ENCODE assay signal across 1 cellular context in genomic region chr20:48923149-48923718, GRCh38.
A peak's percentile ranks its signal among the peaks of the same experiment; 100 is the strongest.
TF ChIP-seq lines count a peak whose summit lies in the region.

No MANE protein-coding gene starts in this region.

TF ChIP-seq in HepG2, 621 proteins besides CTCF, POLR2A, EP300 and RAD21 (continued from another document and continues in another):
- TF ChIP-seq POLR2AphosphoS2 (IDR thresholded peaks at IDR 0.05; ENCODE audit: low read depth, low read length) = no peak
- no peak for TF ChIP-seq ZNF775 (CRISPR knock-in tag; IDR thresholded peaks at IDR 0.05; ENCODE audit: borderline replicate concordance)
- TF ChIP-seq RNF2 (conservative IDR thresholded peaks at IDR 0.05; ENCODE audit: low read depth) = no peak
- TF ChIP-seq, protein P1, sequence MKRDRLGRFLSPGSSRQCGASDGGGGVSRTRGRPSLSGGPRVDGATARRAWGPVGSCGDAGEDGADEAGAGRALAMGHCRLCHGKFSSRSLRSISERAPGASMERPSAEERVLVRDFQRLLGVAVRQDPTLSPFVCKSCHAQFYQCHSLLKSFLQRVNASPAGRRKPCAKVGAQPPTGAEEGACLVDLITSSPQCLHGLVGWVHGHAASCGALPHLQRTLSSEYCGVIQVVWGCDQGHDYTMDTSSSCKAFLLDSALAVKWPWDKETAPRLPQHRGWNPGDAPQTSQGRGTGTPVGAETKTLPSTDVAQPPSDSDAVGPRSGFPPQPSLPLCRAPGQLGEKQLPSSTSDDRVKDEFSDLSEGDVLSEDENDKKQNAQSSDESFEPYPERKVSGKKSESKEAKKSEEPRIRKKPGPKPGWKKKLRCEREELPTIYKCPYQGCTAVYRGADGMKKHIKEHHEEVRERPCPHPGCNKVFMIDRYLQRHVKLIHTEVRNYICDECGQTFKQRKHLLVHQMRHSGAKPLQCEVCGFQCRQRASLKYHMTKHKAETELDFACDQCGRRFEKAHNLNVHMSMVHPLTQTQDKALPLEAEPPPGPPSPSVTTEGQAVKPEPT (CRISPR knock-in tag; IDR thresholded peaks at IDR 0.05; ENCODE audit: low read depth) = no peak
- TF ChIP-seq ZNF124 (CRISPR knock-in tag; IDR thresholded peaks at IDR 0.05) = peak; percentile 77
- TF ChIP-seq ZMAT5 (CRISPR knock-in tag; IDR thresholded peaks at IDR 0.05; ENCODE audit: borderline replicate concordance, low read depth) = no peak
- TF ChIP-seq, protein P2, sequence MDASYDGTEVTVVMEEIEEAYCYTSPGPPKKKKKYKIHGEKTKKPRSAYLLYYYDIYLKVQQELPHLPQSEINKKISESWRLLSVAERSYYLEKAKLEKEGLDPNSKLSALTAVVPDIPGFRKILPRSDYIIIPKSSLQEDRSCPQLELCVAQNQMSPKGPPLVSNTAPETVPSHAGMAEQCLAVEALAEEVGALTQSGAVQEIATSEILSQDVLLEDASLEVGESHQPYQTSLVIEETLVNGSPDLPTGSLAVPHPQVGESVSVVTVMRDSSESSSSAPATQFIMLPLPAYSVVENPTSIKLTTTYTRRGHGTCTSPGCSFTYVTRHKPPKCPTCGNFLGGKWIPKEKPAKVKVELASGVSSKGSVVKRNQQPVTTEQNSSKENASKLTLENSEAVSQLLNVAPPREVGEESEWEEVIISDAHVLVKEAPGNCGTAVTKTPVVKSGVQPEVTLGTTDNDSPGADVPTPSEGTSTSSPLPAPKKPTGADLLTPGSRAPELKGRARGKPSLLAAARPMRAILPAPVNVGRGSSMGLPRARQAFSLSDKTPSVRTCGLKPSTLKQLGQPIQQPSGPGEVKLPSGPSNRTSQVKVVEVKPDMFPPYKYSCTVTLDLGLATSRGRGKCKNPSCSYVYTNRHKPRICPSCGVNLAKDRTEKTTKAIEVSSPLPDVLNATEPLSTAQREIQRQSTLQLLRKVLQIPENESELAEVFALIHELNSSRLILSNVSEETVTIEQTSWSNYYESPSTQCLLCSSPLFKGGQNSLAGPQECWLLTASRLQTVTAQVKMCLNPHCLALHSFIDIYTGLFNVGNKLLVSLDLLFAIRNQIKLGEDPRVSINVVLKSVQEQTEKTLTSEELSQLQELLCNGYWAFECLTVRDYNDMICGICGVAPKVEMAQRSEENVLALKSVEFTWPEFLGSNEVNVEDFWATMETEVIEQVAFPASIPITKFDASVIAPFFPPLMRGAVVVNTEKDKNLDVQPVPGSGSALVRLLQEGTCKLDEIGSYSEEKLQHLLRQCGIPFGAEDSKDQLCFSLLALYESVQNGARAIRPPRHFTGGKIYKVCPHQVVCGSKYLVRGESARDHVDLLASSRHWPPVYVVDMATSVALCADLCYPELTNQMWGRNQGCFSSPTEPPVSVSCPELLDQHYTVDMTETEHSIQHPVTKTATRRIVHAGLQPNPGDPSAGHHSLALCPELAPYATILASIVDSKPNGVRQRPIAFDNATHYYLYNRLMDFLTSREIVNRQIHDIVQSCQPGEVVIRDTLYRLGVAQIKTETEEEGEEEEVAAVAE (CRISPR knock-in tag; IDR thresholded peaks at IDR 0.05; ENCODE audit: borderline replicate concordance) = peak; percentile 70; the same call in 1 of the 2 replicates
- TF ChIP-seq ATF1 (CRISPR knock-in tag; IDR thresholded peaks at IDR 0.05) = no peak
- TF ChIP-seq FOXA3 (CRISPR knock-in tag; IDR thresholded peaks at IDR 0.05) = peak; percentile 46
- TF ChIP-seq TFDP2 (CRISPR knock-in tag; IDR thresholded peaks at IDR 0.05) = no peak
- peak; percentile 73; the same call in 1 of the 2 replicates for TF ChIP-seq KDM6A (CRISPR knock-in tag; IDR thresholded peaks at IDR 0.05; ENCODE audit: low read depth)
- TF ChIP-seq CEBPG (CRISPR knock-in tag; IDR thresholded peaks at IDR 0.05) = peak; percentile 93
- no peak for TF ChIP-seq CAMTA2 (CRISPR knock-in tag; IDR thresholded peaks at IDR 0.05; ENCODE audit: borderline replicate concordance)
- TF ChIP-seq ZNF878 (CRISPR knock-in tag; IDR thresholded peaks at IDR 0.05) = peak; percentile 59; the same call in 1 of the 2 replicates
- TF ChIP-seq, protein P3, sequence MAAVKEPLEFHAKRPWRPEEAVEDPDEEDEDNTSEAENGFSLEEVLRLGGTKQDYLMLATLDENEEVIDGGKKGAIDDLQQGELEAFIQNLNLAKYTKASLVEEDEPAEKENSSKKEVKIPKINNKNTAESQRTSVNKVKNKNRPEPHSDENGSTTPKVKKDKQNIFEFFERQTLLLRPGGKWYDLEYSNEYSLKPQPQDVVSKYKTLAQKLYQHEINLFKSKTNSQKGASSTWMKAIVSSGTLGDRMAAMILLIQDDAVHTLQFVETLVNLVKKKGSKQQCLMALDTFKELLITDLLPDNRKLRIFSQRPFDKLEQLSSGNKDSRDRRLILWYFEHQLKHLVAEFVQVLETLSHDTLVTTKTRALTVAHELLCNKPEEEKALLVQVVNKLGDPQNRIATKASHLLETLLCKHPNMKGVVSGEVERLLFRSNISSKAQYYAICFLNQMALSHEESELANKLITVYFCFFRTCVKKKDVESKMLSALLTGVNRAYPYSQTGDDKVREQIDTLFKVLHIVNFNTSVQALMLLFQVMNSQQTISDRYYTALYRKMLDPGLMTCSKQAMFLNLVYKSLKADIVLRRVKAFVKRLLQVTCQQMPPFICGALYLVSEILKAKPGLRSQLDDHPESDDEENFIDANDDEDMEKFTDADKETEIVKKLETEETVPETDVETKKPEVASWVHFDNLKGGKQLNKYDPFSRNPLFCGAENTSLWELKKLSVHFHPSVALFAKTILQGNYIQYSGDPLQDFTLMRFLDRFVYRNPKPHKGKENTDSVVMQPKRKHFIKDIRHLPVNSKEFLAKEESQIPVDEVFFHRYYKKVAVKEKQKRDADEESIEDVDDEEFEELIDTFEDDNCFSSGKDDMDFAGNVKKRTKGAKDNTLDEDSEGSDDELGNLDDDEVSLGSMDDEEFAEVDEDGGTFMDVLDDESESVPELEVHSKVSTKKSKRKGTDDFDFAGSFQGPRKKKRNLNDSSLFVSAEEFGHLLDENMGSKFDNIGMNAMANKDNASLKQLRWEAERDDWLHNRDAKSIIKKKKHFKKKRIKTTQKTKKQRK (IDR thresholded peaks at IDR 0.05; ENCODE audit: low read length) = no peak
- TF ChIP-seq DNMT3B (CRISPR knock-in tag; conservative IDR thresholded peaks at IDR 0.05) = no peak
- TF ChIP-seq ZNF256 (CRISPR knock-in tag; conservative IDR thresholded peaks at IDR 0.05) = no peak
- no peak; the same call in 1 of the 2 replicates for TF ChIP-seq AHDC1 (CRISPR knock-in tag; IDR thresholded peaks at IDR 0.05; ENCODE audit: borderline replicate concordance)
- 0 out of 2 replicates have a peak, but pooled peaks have one; percentile 55 for TF ChIP-seq ZNF33B (CRISPR knock-in tag; IDR thresholded peaks at IDR 0.05)
- TF ChIP-seq ZBTB34 (CRISPR knock-in tag; IDR thresholded peaks at IDR 0.05) = peak; percentile 65; the same call in 1 of the 2 replicates
- peak; percentile 59 for TF ChIP-seq NR2F6 (IDR thresholded peaks at IDR 0.05)
- peak; percentile 70 for TF ChIP-seq NR2F6 (CRISPR knock-in tag; IDR thresholded peaks at IDR 0.05)
- no peak for TF ChIP-seq HNRNPK (IDR thresholded peaks at IDR 0.05; ENCODE audit: low read depth, low read length, poor library complexity, severe bottlenecking)
- no peak for TF ChIP-seq LBX2 (CRISPR knock-in tag; IDR thresholded peaks at IDR 0.05; ENCODE audit: borderline replicate concordance)
- no peak for TF ChIP-seq FOXC1 (CRISPR knock-in tag; IDR thresholded peaks at IDR 0.05; ENCODE audit: borderline replicate concordance)
- no peak for TF ChIP-seq ZNF773 (CRISPR knock-in tag; IDR thresholded peaks at IDR 0.05; ENCODE audit: borderline replicate concordance)
- TF ChIP-seq E2F2 (CRISPR knock-in tag; IDR thresholded peaks at IDR 0.05; ENCODE audit: borderline replicate concordance) = no peak
- TF ChIP-seq ZNF280B (CRISPR knock-in tag; IDR thresholded peaks at IDR 0.05; ENCODE audit: borderline replicate concordance) = no peak
- TF ChIP-seq GABPB1 (CRISPR knock-in tag; IDR thresholded peaks at IDR 0.05) = peak; percentile 31; the same call in 1 of the 2 replicates
- no peak for TF ChIP-seq ZNF513 (CRISPR knock-in tag; conservative IDR thresholded peaks at IDR 0.05)
- TF ChIP-seq ZKSCAN8 (CRISPR knock-in tag; IDR thresholded peaks at IDR 0.05; ENCODE audit: borderline replicate concordance) = no peak
- TF ChIP-seq RCOR2 (CRISPR knock-in tag; IDR thresholded peaks at IDR 0.05) = peak; percentile 45; the same call in 1 of the 2 replicates
